Comparison of ENCODE assay signal across 14 cellular contexts in genomic region chr10:65911431-65911830, GRCh38.
A peak's percentile ranks its signal among the peaks of the same experiment; 100 is the strongest.
DNase-seq lines count a peak whose midpoint lies in the region; ATAC-seq, FAIRE-seq and TF ChIP-seq lines count a peak whose summit lies in the region.
"Had no signal": no experiment of that assay in that cellular context is flagged by ENCODE, and none has a peak within 500 bp of the region (broad histone marks: within the 10 kb centered on the region; RNA-seq: fewer than 3 reads in every experiment).

No MANE protein-coding gene starts in this region.

- DNase-seq in GDM1 (lab: John Stamatoyannopoulos, UW) (peak; percentile 58), SK-N-SH (peak; percentile 29), iPS-NIHi7 (ENCODE audit: extremely low spot score) (peak; percentile 15), kidney glomerular epithelial cell (lab: John Stamatoyannopoulos, UW) (no peak), HTR-8/SVneo (ENCODE audit: insufficient read length, low spot score) (no peak)
- DNase-seq: DMS 273 treated with DMSO at 0.1 percent for 48 hours, IMR-90, NCI-H1092 treated with DMSO at 0.1 percent for 48 hours, NCI-H1694, NCI-H2107, PC-9 had no signal

- H3K36me3 ChIP-seq in BLaER1 (no peaks in the 10 kb centered on the region), SK-N-SH (replicated peaks in 1 of 2; ENCODE audit: control insufficient read depth in 1 of 2, insufficient read depth in 2 of 2, low read length in 1 of 2) (no peaks in the 10 kb centered on the region)

- H3F3A ChIP-seq in SK-N-SH (replicated peaks; ENCODE audit: insufficient read depth): no peaks in the 10 kb centered on the region

- H3K4me3 ChIP-seq in BLaER1 (no peak overlapping the region), SK-N-SH (ENCODE audit: low read depth in 2 of 2, low read length in 1 of 2) (no peak overlapping the region)
- H3K4me3 ChIP-seq: PC-9, SK-N-MC had no signal

- CTCF ChIA-PET in SK-N-SH (lab: Yijun Ruan, JAX): interaction anchor here (0.6 kb wide), 1 partner anchor 276 kb away, joined by 3 read pairs; no protein-coding TSS in a partner anchor

- H3K4me2 ChIP-seq in BLaER1 (peak overlapping the region; percentile 64), SK-N-SH (no peak overlapping the region)
- H3K4me2 ChIP-seq: PC-9 had no signal

- H3K9ac ChIP-seq in BLaER1: no peak overlapping the region
- H3K9ac ChIP-seq in SK-N-SH: no peak overlapping the region

- H3K9me3 ChIP-seq in BLaER1: no peaks in the 10 kb centered on the region
- H3K9me3 ChIP-seq in SK-N-SH: no peaks in the 10 kb centered on the region

- no peak for TF ChIP-seq CTCF in SK-N-SH (IDR thresholded peaks at IDR 0.05)

- H3K27ac ChIP-seq in BLaER1: peak overlapping the region; percentile 29; the same call in 1 of the 2 replicates
- H3K27ac ChIP-seq in SK-N-SH (ENCODE audit: low read depth in 2 of 2, low read length in 1 of 2): peak overlapping the region in 1 of 2 experiments; percentile 76; a peak in 2 of 4 replicates
- H3K27ac ChIP-seq: PC-9, SK-N-MC had no signal

- TF ChIP-seq EP300 in SK-N-SH (IDR thresholded peaks at IDR 0.05; ENCODE audit: borderline replicate concordance in 1 of 2, low read depth in 1 of 2, low read length in 1 of 2): peak in 1 of 2 experiments; percentile 54; a peak in 2 of 4 replicates

- no peak for TF ChIP-seq RAD21 in SK-N-SH (IDR thresholded peaks at IDR 0.05; ENCODE audit: low read length)

- no peaks in the 10 kb centered on the region for H3K9me2 ChIP-seq in SK-N-SH

- ATAC-seq in GM18511 (IDR thresholded peaks at IDR 0.05; ENCODE audit: unreplicated experiment): no peak

- H3K27me3 ChIP-seq in BLaER1 (no peaks in the 10 kb centered on the region), SK-N-SH (ENCODE audit: insufficient read depth) (no peaks in the 10 kb centered on the region)

- H4K20me1 ChIP-seq in BLaER1: no peaks in the 10 kb centered on the region
- no peaks in the 10 kb centered on the region for H4K20me1 ChIP-seq in SK-N-SH (ENCODE audit: insufficient read depth)

- 0% methylated on average over 1 of the region's 1 CpG for WGBS in SK-N-SH (ENCODE audit: low lambda C conversion rate)

- H3K4me1 ChIP-seq in BLaER1 (peaks cover 42% of the 10 kb centered on the region), SK-N-SH (ENCODE audit: control insufficient read depth in 1 of 2, insufficient read depth in 2 of 2, low read depth in 1 of 2, low read length in 1 of 2) (peaks cover 0 to 10% of the 10 kb centered on the region in 2 experiments; a peak in 2 of 4 replicates)

- no peak overlapping the region; the same call in 1 of the 2 replicates for H2AFZ ChIP-seq in SK-N-SH (ENCODE audit: low read depth)
- H2AFZ ChIP-seq: PC-9 had no signal

- H3K79me2 ChIP-seq in SK-N-SH (ENCODE audit: insufficient read depth): no peaks in the 10 kb centered on the region

- POLR2A ChIA-PET in SK-N-SH (lab: Yijun Ruan, JAX): no interaction called here

- FAIRE-seq in HTR-8/SVneo (lab: Jason Lieb, UNC): no peak

TF ChIP-seq in SK-N-SH, 30 proteins besides CTCF, POLR2A, EP300 and RAD21:
- peak; percentile 80 for TF ChIP-seq RCOR1 (IDR thresholded peaks at IDR 0.05; ENCODE audit: low read length)
- no peak for TF ChIP-seq USF1 (IDR thresholded peaks at IDR 0.05; ENCODE audit: borderline replicate concordance, low read depth)
- no peak for TF ChIP-seq ZBTB33 (IDR thresholded peaks at IDR 0.05; ENCODE audit: borderline replicate concordance, low read depth)
- peak; percentile 46; the same call in 1 of the 2 replicates for TF ChIP-seq GATA2 (CRISPR knock-in tag; IDR thresholded peaks at IDR 0.05)

Comparison
In these comparisons a context has a peak if more than half of its experiments do, and no peak if none do; other contexts are left out.
1. DNase-seq: peak in GDM1 (single experiment), SK-N-SH (single experiment) and iPS-NIHi7 (single experiment); none in kidney glomerular epithelial cell (single experiment) and HTR-8/SVneo (single experiment).